Comparison of ENCODE assay signal across 9 cellular contexts in genomic region chrX:19747672-19748610, GRCh38.
DNase-seq lines count a peak whose midpoint lies in the region; ATAC-seq and TF ChIP-seq lines count a peak whose summit lies in the region.
"Had no signal": no experiment of that assay in that cellular context is flagged by ENCODE, and none has a peak within 500 bp of the region (broad histone marks: within the 10 kb centered on the region; RNA-seq: fewer than 3 reads in every experiment).

No MANE protein-coding gene starts in this region.

- H3K4me2 ChIP-seq in OCI-LY3 (ENCODE audit: low read length) = peak overlapping the region; percentile 81

- peaks cover 100% of the 10 kb centered on the region for H3K4me1 ChIP-seq in OCI-LY3 (ENCODE audit: low read length)

- H3K9me3 ChIP-seq in OCI-LY3 (ENCODE audit: insufficient read depth, low read length) = peaks cover 8% of the 10 kb centered on the region; the same call in 1 of the 2 replicates

- peak overlapping the region; percentile 99 for H3K27ac ChIP-seq in OCI-LY3 (ENCODE audit: low read length)
- H3K27ac ChIP-seq: C4-2B had no signal

- peak overlapping the region; percentile 83 for H3K9ac ChIP-seq in OCI-LY3 (ENCODE audit: low read length)

- DNase-seq in AML-193 (lab: John Stamatoyannopoulos, UW) (peak; percentile 42 to 56), kidney glomerular epithelial cell (lab: John Stamatoyannopoulos, UW) (no peak), GM13976 (ENCODE audit: low spot score) (no peak)
- DNase-seq in activated naive CD4-positive, alpha-beta T cell (lab: John Stamatoyannopoulos, UW) = peak in 3 of 4 experiments; percentile 2 to 65 (median 47)
- peak; percentile 50 for DNase-seq in stimulated activated CD4-positive, alpha-beta T cell treated with anti-CD3 and anti-CD28 coated beads, Interleukin-4, amount 100 ng/mL, for 1 hour

- peak overlapping the region; percentile 60 for H3K4me3 ChIP-seq in OCI-LY3 (ENCODE audit: low read length)

- no peaks in the 10 kb centered on the region for H4K20me1 ChIP-seq in OCI-LY3 (ENCODE audit: insufficient read depth, low read length)

- H3K27me3 ChIP-seq in OCI-LY3 (ENCODE audit: low read depth, low read length) = no peaks in the 10 kb centered on the region

- in situ Hi-C loops in GM13976 (cut with MboI; ENCODE audit: low sequenced_read_pairs, unreplicated experiment) = no loop called here

- H2AFZ ChIP-seq in OCI-LY3 (ENCODE audit: low read depth, low read length) = no peak overlapping the region

- H3K79me2 ChIP-seq in OCI-LY3 (ENCODE audit: low read length) = peaks cover 56% of the 10 kb centered on the region

- H3K36me3 ChIP-seq in OCI-LY3 (replicated peaks; ENCODE audit: low read depth, low read length) = peaks cover 24% of the 10 kb centered on the region

- peak; percentile 33 for ATAC-seq in GM21717 (IDR thresholded peaks at IDR 0.05; ENCODE audit: unreplicated experiment)
- ATAC-seq in GM19455 (IDR thresholded peaks at IDR 0.05; ENCODE audit: unreplicated experiment) = no peak

- TF ChIP-seq CTCF in OCI-LY3 (IDR thresholded peaks at IDR 0.05; ENCODE audit: low read depth, low read length) = peak; percentile 6; the same call in 1 of the 2 replicates
- TF ChIP-seq CTCF in GM13976 (IDR thresholded peaks at IDR 0.05; ENCODE audit: borderline replicate concordance, control extremely low read depth, extremely low read depth, insufficient read depth, missing control alignments) = no peak

Comparison
In these comparisons a context has a peak if more than half of its experiments do, and no peak if none do; other contexts are left out.
1. DNase-seq: peak in AML-193 (2 of 2), activated naive CD4-positive, alpha-beta T cell (3 of 4) and stimulated activated CD4-positive, alpha-beta T cell treated with anti-CD3 and anti-CD28 coated beads, Interleukin-4, amount 100 ng/mL, for 1 hour (single experiment); none in kidney glomerular epithelial cell (single experiment) and GM13976 (single experiment).